8 cellular contexts compared by ENCODE assay signal in genomic region chr13:30796132-30796832, GRCh38.
DNase-seq lines count a peak whose midpoint lies in the region; ATAC-seq and TF ChIP-seq lines count a peak whose summit lies in the region.

No MANE protein-coding gene starts in this region.

- H3K27me3 ChIP-seq in Loucy (ENCODE audit: insufficient read depth, low read length, poor library complexity, severe bottlenecking) (no peaks in the 10 kb centered on the region), mammary epithelial cell (ENCODE audit: insufficient read depth, low read length) (no peaks in the 10 kb centered on the region)
- H3K27me3 ChIP-seq in naive thymus-derived CD4-positive, alpha-beta T cell (ENCODE audit: control insufficient read depth in 2 of 2, insufficient read depth in 2 of 2, low read length in 2 of 2) = no peaks in the 10 kb centered on the region

- H4K20me1 ChIP-seq in Loucy (ENCODE audit: insufficient read depth, low read length, poor library complexity, severe bottlenecking) (no peaks in the 10 kb centered on the region), mammary epithelial cell (ENCODE audit: insufficient read depth, low read length) (no peaks in the 10 kb centered on the region)

- TF ChIP-seq CTCF in Loucy (conservative IDR thresholded peaks at IDR 0.05; ENCODE audit: low read length) = peak; percentile 27
- TF ChIP-seq CTCF in mammary epithelial cell (conservative IDR thresholded peaks at IDR 0.05 in 1 of 2, IDR thresholded peaks at IDR 0.05 in 1 of 2; ENCODE audit: extremely low read depth in 1 of 2, insufficient read depth in 1 of 2, low read depth in 1 of 2, low read length in 2 of 2) = peak in 1 of 2 donors; percentile 36

- peak overlapping the region; percentile 63 for H3K4me2 ChIP-seq in Loucy (ENCODE audit: low read depth, low read length, poor library complexity, severe bottlenecking)
- H3K4me2 ChIP-seq in mammary epithelial cell (ENCODE audit: insufficient read depth, low read depth, low read length) = peak overlapping the region; percentile 72

- intact Hi-C loops in mammary epithelial cell (cut with micrococcal nuclease) = loop anchor here (1.0 to 2.0 kb wide), 3 partner anchors 77 to 179 kb away; partner anchors contain the start of gene USPL1
- intact Hi-C loops in naive thymus-derived CD4-positive, alpha-beta T cell (cut with micrococcal nuclease) = no loop called here

- no peaks in the 10 kb centered on the region for H3K27me3 Mint-ChIP-seq in naive thymus-derived CD4-positive, alpha-beta T cell

- dilution Hi-C loops in mammary epithelial cell (cut with HindIII; ENCODE audit: low sequenced_read_pairs) = loop anchor here (5.0 to 10.0 kb wide), 2 partner anchors 121 to 659 kb away; no protein-coding TSS in a partner anchor

- peak overlapping the region; percentile 48 for H3K9ac ChIP-seq in Loucy (ENCODE audit: low read depth, low read length, poor library complexity, severe bottlenecking)
- H3K9ac ChIP-seq in mammary epithelial cell (ENCODE audit: insufficient read depth, low read length) = peak overlapping the region; percentile 30

- no peaks in the 10 kb centered on the region for H3K9me3 Mint-ChIP-seq in naive thymus-derived CD4-positive, alpha-beta T cell

- H3K9me2 ChIP-seq in Loucy (replicated peaks; ENCODE audit: low read depth, low read length) = no peaks in the 10 kb centered on the region

- 2% methylated on average over 6 of the region's 6 CpGs for WGBS in mammary epithelial cell (ENCODE audit: low coverage, missing lambda C conversion rate)

- H3K36me3 Mint-ChIP-seq in naive thymus-derived CD4-positive, alpha-beta T cell = no peaks in the 10 kb centered on the region

- DNase-seq in GM03348 (ENCODE audit: low spot score) (peak; percentile 59), mammary epithelial cell (peak; percentile 80), middle frontal gyrus (ENCODE audit: extremely low spot score, low spot score) (no peak), 8988T (no peak)
- no peak for DNase-seq in naive thymus-derived CD4-positive, alpha-beta T cell
- DNase-seq in activated naive CD4-positive, alpha-beta T cell (lab: John Stamatoyannopoulos, UW) = no peak

- H3K4me3 Mint-ChIP-seq in naive thymus-derived CD4-positive, alpha-beta T cell = peak overlapping the region in 3 of 10 donors; percentile 7 to 78 (median 38)

- no peaks in the 10 kb centered on the region for H3F3A ChIP-seq in Loucy (ENCODE audit: low read depth)

- CTCF ChIA-PET in mammary epithelial cell (lab: Charles Lee; ENCODE audit: low non-redundant PET) = interaction anchor here (0.6 to 0.7 kb wide), 3 partner anchors 92 to 654 kb away, joined by 3 read pairs; no protein-coding TSS in a partner anchor
- CTCF ChIA-PET in naive thymus-derived CD4-positive, alpha-beta T cell (lab: Charles Lee) = interaction anchor here (1.3 kb wide), 1 partner anchor 9 kb away, joined by 3 read pairs; no protein-coding TSS in a partner anchor

- H3K4me3 ChIP-seq in Loucy (ENCODE audit: low read length, poor library complexity, severe bottlenecking) (peak overlapping the region; percentile 43), mammary epithelial cell (replicated peaks in 1 of 3; ENCODE audit: insufficient read depth in 1 of 3, low read depth in 2 of 3, low read length in 3 of 3) (peak overlapping the region in 2 of 3 experiments; percentile 12 to 13)
- no peak overlapping the region for H3K4me3 ChIP-seq in naive thymus-derived CD4-positive, alpha-beta T cell (ENCODE audit: low read length)

- peaks cover 6 to 32% (median 8%) of the 10 kb centered on the region in 7 donors for H3K4me1 Mint-ChIP-seq in naive thymus-derived CD4-positive, alpha-beta T cell

- peak; percentile 22 for ATAC-seq in naive thymus-derived CD4-positive, alpha-beta T cell
- ATAC-seq in HG02973 (IDR thresholded peaks at IDR 0.05; ENCODE audit: unreplicated experiment) = no peak

- H3K79me2 ChIP-seq in Loucy (ENCODE audit: insufficient read depth, low read length) = no peaks in the 10 kb centered on the region
- H3K79me2 ChIP-seq in mammary epithelial cell (ENCODE audit: insufficient read depth, low read length) = no peaks in the 10 kb centered on the region

- H3K36me3 ChIP-seq in Loucy (ENCODE audit: insufficient read depth, low read length) = no peaks in the 10 kb centered on the region
- H3K36me3 ChIP-seq in mammary epithelial cell (ENCODE audit: insufficient read depth, low read length) = no peaks in the 10 kb centered on the region
- H3K36me3 ChIP-seq in naive thymus-derived CD4-positive, alpha-beta T cell (ENCODE audit: control insufficient read depth in 2 of 3, insufficient read depth in 3 of 3, low read length in 3 of 3) = no peaks in the 10 kb centered on the region

- in situ Hi-C loops in mammary epithelial cell (cut with MboI; ENCODE audit: low sequenced_read_pairs in 2 of 2) = loop anchor here in 1 of 2 donors (5.0 kb wide), 2 partner anchors 54 to 124 kb away; no protein-coding TSS in a partner anchor

- H3K9me3 ChIP-seq in Loucy (ENCODE audit: insufficient read depth, low read depth, low read length) (no peaks in the 10 kb centered on the region), mammary epithelial cell (replicated peaks; ENCODE audit: insufficient read depth, low read length) (no peaks in the 10 kb centered on the region)
- no peaks in the 10 kb centered on the region for H3K9me3 ChIP-seq in naive thymus-derived CD4-positive, alpha-beta T cell (ENCODE audit: control insufficient read depth in 2 of 3, low read length in 3 of 3)

- TSS peak; percentile 68 for BruUV-seq in mammary epithelial cell (replicated peaks; lab: Mats Ljungman, UMichigan)

- POLR2A ChIA-PET in naive thymus-derived CD4-positive, alpha-beta T cell (lab: Charles Lee) = no interaction called here

- peak overlapping the region; percentile 66 for H3K27ac ChIP-seq in mammary epithelial cell (ENCODE audit: insufficient read depth, low read depth, low read length)
- H3K27ac ChIP-seq in naive thymus-derived CD4-positive, alpha-beta T cell (ENCODE audit: low read depth, low read length) = no peak overlapping the region

- peak overlapping the region in 4 of 9 donors; percentile 13 to 89 (median 51) for H3K27ac Mint-ChIP-seq in naive thymus-derived CD4-positive, alpha-beta T cell

- H3K4me1 ChIP-seq in Loucy (ENCODE audit: insufficient read depth, low read length, poor library complexity, severe bottlenecking) = peaks cover 22% of the 10 kb centered on the region
- H3K4me1 ChIP-seq in mammary epithelial cell (ENCODE audit: insufficient read depth, low read length) = peaks cover 46% of the 10 kb centered on the region
- H3K4me1 ChIP-seq in naive thymus-derived CD4-positive, alpha-beta T cell (ENCODE audit: control insufficient read depth in 2 of 2, insufficient read depth in 2 of 2, low read length in 2 of 2) = peaks cover 0 to 9% of the 10 kb centered on the region in 2 donors

- H2AFZ ChIP-seq in Loucy (ENCODE audit: low read length) = peak overlapping the region; percentile 50; the same call in 1 of the 2 replicates
- H2AFZ ChIP-seq in mammary epithelial cell (ENCODE audit: low read depth, low read length) = peak overlapping the region; percentile 78

Comparison
In these comparisons a context has a peak if more than half of its experiments do, and no peak if none do; other contexts are left out.
1. DNase-seq: peak in GM03348 (single experiment) and mammary epithelial cell (single experiment); none in naive thymus-derived CD4-positive, alpha-beta T cell (0 of 9), middle frontal gyrus (single experiment), 8988T (single experiment) and activated naive CD4-positive, alpha-beta T cell (0 of 4).